In the genomic region with DNA sequence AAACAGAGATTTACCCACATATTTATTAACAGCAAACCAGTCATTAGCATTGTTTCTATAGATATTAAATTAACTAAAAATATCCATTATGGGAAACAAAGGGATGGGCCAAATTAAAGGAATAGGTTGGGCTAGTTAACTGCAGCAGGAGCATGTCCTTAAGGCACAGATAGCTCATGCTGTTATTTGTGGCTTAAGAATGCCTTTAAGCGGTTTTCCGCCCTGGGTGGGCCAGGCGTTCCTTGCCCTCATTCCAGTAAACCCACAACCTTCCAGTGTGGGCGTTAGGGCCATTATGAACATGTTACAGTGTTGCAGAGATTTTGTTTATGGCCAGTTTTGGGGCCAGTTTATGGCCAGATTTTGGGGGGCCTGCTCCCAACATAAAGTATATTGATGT, we compare ENCODE assay signal across 12 cellular contexts. TPM values are rescaled to one million over a fixed set of nuclear protein-coding genes. Genes with fewer than 3 reads are reported as not detected.
DNase-seq lines count a peak whose midpoint lies in the region; ATAC-seq, FAIRE-seq and TF ChIP-seq lines count a peak whose summit lies in the region.
"Not testable (repeated sequence)": the region's sequence is repeated elsewhere in the genome, so short reads cannot be mapped to it uniquely, and the experiment has no call there.
"Had no signal": no experiment of that assay in that cellular context is flagged by ENCODE, and none has a peak within 500 bp of the region (broad histone marks: within the 10 kb centered on the region; RNA-seq: fewer than 3 reads in every experiment).

No MANE protein-coding gene starts in this region.

- DNase-seq in HepG2 (ENCODE audit: low spot score) = not testable (repeated sequence)

- in situ Hi-C loops in HepG2 (cut with HindIII; ENCODE audit: extremely low pct_ligation_motif_present, low pct_unique_long_range_greater_than_20kb) = not testable (repeated sequence)

- H3K4me1 ChIP-seq in HepG2 (ENCODE audit: insufficient read depth, low read length) = not testable (repeated sequence)

- FAIRE-seq in HepG2 (lab: Jason Lieb, UNC) = not testable (repeated sequence)

- not testable (repeated sequence) for H3K9me3 ChIP-seq in HepG2 (ENCODE audit: low read length)

- not testable (repeated sequence) for TF ChIP-seq RAD21 in HepG2 (CRISPR knock-in tag; IDR thresholded peaks at IDR 0.05)

- TF ChIP-seq EP300 in HepG2 (IDR thresholded peaks at IDR 0.05; ENCODE audit: low read depth in 2 of 2, low read length in 2 of 2); HepG2 (CRISPR knock-in tag; IDR thresholded peaks at IDR 0.05; ENCODE audit: borderline replicate concordance): not testable (repeated sequence)

- POLR2A ChIA-PET in HepG2 (lab: Yijun Ruan, JAX) = interaction anchor here (2.2 kb wide), 1 partner anchor 9 kb away, joined by 4 read pairs; no protein-coding TSS in a partner anchor

- H3K4me3 ChIP-seq in HepG2 (replicated peaks in 1 of 3; ENCODE audit: insufficient read depth in 1 of 3, low read depth in 2 of 3, low read length in 3 of 3) = not testable (repeated sequence)

- H3K27me3 ChIP-seq in HepG2 (ENCODE audit: control insufficient read depth in 1 of 2, insufficient read depth in 2 of 2, low read length in 2 of 2) = not testable (repeated sequence)

- not testable (repeated sequence) for ATAC-seq in HepG2

- H3K27ac ChIP-seq in HepG2 (ENCODE audit: extremely low read length, insufficient read depth, low read length) = not testable (repeated sequence)

- TF ChIP-seq CTCF in HepG2 (CRISPR knock-in tag; IDR thresholded peaks at IDR 0.05) = not testable (repeated sequence)

- not testable (repeated sequence) for H4K20me1 ChIP-seq in HepG2 (ENCODE audit: insufficient read depth, low read length)

- not testable (repeated sequence) for H3K9ac ChIP-seq in HepG2 (ENCODE audit: insufficient read depth, low read depth, low read length)

- not testable (repeated sequence) for H3K4me2 ChIP-seq in HepG2 (ENCODE audit: low read depth, low read length)

- TF ChIP-seq POLR2A in HepG2 (IDR thresholded peaks at IDR 0.05; ENCODE audit: insufficient read depth in 1 of 2, low read depth in 2 of 2, low read length in 2 of 2) = not testable (repeated sequence)

- WGBS in HepG2 (ENCODE audit: low lambda C conversion rate) = 32% methylated on average over 4 of the region's 4 CpGs

- BruUV-seq in HepG2 (replicated peaks; lab: Mats Ljungman, UMichigan) = not testable (repeated sequence)

- CTCF ChIA-PET in HepG2 (lab: Yijun Ruan, JAX; ENCODE audit: low intra/inter-chr PET ratio, low total read pairs) = not testable (repeated sequence)

- intact Hi-C loops in HepG2 (cut with micrococcal nuclease; ENCODE audit: unreplicated experiment) = not testable (repeated sequence)

- not testable (repeated sequence) for H3K36me3 ChIP-seq in HepG2 (replicated peaks in 1 of 2; ENCODE audit: control insufficient read depth in 1 of 2, insufficient read depth in 2 of 2, low read length in 2 of 2)

- not testable (repeated sequence) for H2AFZ ChIP-seq in HepG2 (ENCODE audit: low read length)

- H3K79me2 ChIP-seq in HepG2 (ENCODE audit: insufficient read depth, low read length) = not testable (repeated sequence)

RNA-seq across cellular contexts. Expression of a gene that starts 36.2 kb away (rescaled TPM):
- total RNA-seq in HepG2 (2016; rRNA removed; fragmentation: Illumina TruSeq; extraction: Trizol) = 8.0 and 9.7 TPM in 2 replicates
- total RNA-seq in HepG2 (2016; cell fraction: cytosol; rRNA removed; fragmentation: Illumina TruSeq; extraction: Trizol; ENCODE audit: low read depth) = 2.7 and 3.1 TPM in 2 replicates
- 5.1 and 6.9 TPM in 2 replicates for total RNA-seq in HepG2 (2016; cell fraction: insoluble cytoplasmic fraction; rRNA removed; fragmentation: Illumina TruSeq; extraction: Trizol)
- total RNA-seq in HepG2 (2016; cell fraction: membrane; rRNA removed; fragmentation: Illumina TruSeq; extraction: Trizol) = 3.9 and 4.1 TPM in 2 replicates
- 8.4 and 11.2 TPM in 2 replicates for total RNA-seq in HepG2 (2016; cell fraction: nucleus; rRNA removed; fragmentation: Illumina TruSeq; extraction: Trizol)
- 1.6 and 2.1 TPM in 2 replicates for polyA plus RNA-seq in HepG2 (2011; rRNA removed)
- 0.81 and 1.1 TPM in 2 replicates for polyA plus RNA-seq in HepG2 (2011; cell fraction: cytosol; rRNA removed)
- polyA plus RNA-seq in HepG2 (2011; cell fraction: nucleus; rRNA removed) = 1.2 and 2.1 TPM in 2 replicates
- polyA plus RNA-seq in HepG2 (2012) = 0.87 and 2.7 TPM in 2 replicates
- 1.1 and 1.2 TPM in 2 replicates for polyA plus RNA-seq in HepG2 (2016; cell fraction: cytosol; fragmentation: Illumina TruSeq; extraction: Trizol; ENCODE audit: low read depth)
- polyA plus RNA-seq in HepG2 (2016; cell fraction: insoluble cytoplasmic fraction; fragmentation: Illumina TruSeq; extraction: Trizol; ENCODE audit: low read depth) = 3.1 and 3.2 TPM in 2 replicates
- polyA plus RNA-seq in HepG2 (2016; cell fraction: membrane; fragmentation: Illumina TruSeq; extraction: Trizol; ENCODE audit: low read depth) = 0.98 and 1.8 TPM in 2 replicates
- 1.9 and 6.8 TPM in 2 replicates for polyA plus RNA-seq in HepG2 (2016; cell fraction: nucleus; fragmentation: Illumina TruSeq; extraction: Trizol; ENCODE audit: insufficient read depth, low read depth)
- polyA minus RNA-seq in HepG2 (2011; rRNA and poly(A)+ RNA removed; ENCODE audit: low replicate concordance) = 0.44 and 2.9 TPM in 2 replicates
- 3.0 and 3.2 TPM in 2 replicates for polyA minus RNA-seq in HepG2 (2011; cell fraction: cytosol; rRNA and poly(A)+ RNA removed)
- polyA minus RNA-seq in HepG2 (2011; cell fraction: nucleus; rRNA and poly(A)+ RNA removed) = 5.0 and 6.2 TPM in 2 replicates

RNA-seq across cellular contexts. Expression of a gene that starts 39.4 kb away (rescaled TPM):
- 3.2 and 6.0 TPM in 2 replicates for total RNA-seq in HepG2 (2016; rRNA removed; fragmentation: Illumina TruSeq; extraction: Trizol)
- total RNA-seq in HepG2 (2016; cell fraction: cytosol; rRNA removed; fragmentation: Illumina TruSeq; extraction: Trizol; ENCODE audit: low read depth) = 0.40 and 0.44 TPM in 2 replicates
- total RNA-seq in HepG2 (2016; cell fraction: insoluble cytoplasmic fraction; rRNA removed; fragmentation: Illumina TruSeq; extraction: Trizol) = 3.6 and 4.1 TPM in 2 replicates
- total RNA-seq in HepG2 (2016; cell fraction: membrane; rRNA removed; fragmentation: Illumina TruSeq; extraction: Trizol) = 1.1 and 1.6 TPM in 2 replicates
- total RNA-seq in HepG2 (2016; cell fraction: nucleus; rRNA removed; fragmentation: Illumina TruSeq; extraction: Trizol) = 3.7 and 4.7 TPM in 2 replicates
- 0.90 and 1.0 TPM in 2 replicates for polyA plus RNA-seq in HepG2 (2011; rRNA removed)
- 0.48 and 0.69 TPM in 2 replicates for polyA plus RNA-seq in HepG2 (2011; cell fraction: cytosol; rRNA removed)
- polyA plus RNA-seq in HepG2 (2011; cell fraction: nucleus; rRNA removed) = 0.95 and 1.3 TPM in 2 replicates
- 0.86 and 0.88 TPM in 2 replicates for polyA plus RNA-seq in HepG2 (2012)
- 0.11 and 0.16 TPM in 2 replicates for polyA plus RNA-seq in HepG2 (2016; cell fraction: cytosol; fragmentation: Illumina TruSeq; extraction: Trizol; ENCODE audit: low read depth)
- polyA plus RNA-seq in HepG2 (2016; cell fraction: insoluble cytoplasmic fraction; fragmentation: Illumina TruSeq; extraction: Trizol; ENCODE audit: low read depth) = 1.7 and 1.9 TPM in 2 replicates
- 0.32 and 0.49 TPM in 2 replicates for polyA plus RNA-seq in HepG2 (2016; cell fraction: membrane; fragmentation: Illumina TruSeq; extraction: Trizol; ENCODE audit: low read depth)
- polyA plus RNA-seq in HepG2 (2016; cell fraction: nucleus; fragmentation: Illumina TruSeq; extraction: Trizol; ENCODE audit: insufficient read depth, low read depth) = 3.0 and 3.1 TPM in 2 replicates
- 0.02 and 2.0 TPM in 2 replicates for polyA minus RNA-seq in HepG2 (2011; rRNA and poly(A)+ RNA removed; ENCODE audit: low replicate concordance)
- 1.2 TPM in 2 replicates for polyA minus RNA-seq in HepG2 (2011; cell fraction: cytosol; rRNA and poly(A)+ RNA removed)
- 5.0 and 6.2 TPM in 2 replicates for polyA minus RNA-seq in HepG2 (2011; cell fraction: nucleus; rRNA and poly(A)+ RNA removed)
- total RNA-seq: A172, Calu3 had no signal
- polyA plus RNA-seq: A549 had no signal

RNA-seq across cellular contexts. Expression of a gene that starts 51.1 kb away (rescaled TPM):
- 5.2 and 6.4 TPM in 2 replicates for total RNA-seq in HepG2 (2016; rRNA removed; fragmentation: Illumina TruSeq; extraction: Trizol)
- 1.3 and 1.9 TPM in 2 replicates for total RNA-seq in HepG2 (2016; cell fraction: cytosol; rRNA removed; fragmentation: Illumina TruSeq; extraction: Trizol; ENCODE audit: low read depth)
- total RNA-seq in HepG2 (2016; cell fraction: insoluble cytoplasmic fraction; rRNA removed; fragmentation: Illumina TruSeq; extraction: Trizol) = 5.5 and 5.8 TPM in 2 replicates
- 2.1 and 3.0 TPM in 2 replicates for total RNA-seq in HepG2 (2016; cell fraction: membrane; rRNA removed; fragmentation: Illumina TruSeq; extraction: Trizol)
- total RNA-seq in HepG2 (2016; cell fraction: nucleus; rRNA removed; fragmentation: Illumina TruSeq; extraction: Trizol) = 6.1 and 6.9 TPM in 2 replicates
- 0.46 and 0.52 TPM in 2 replicates for polyA plus RNA-seq in HepG2 (2011; rRNA removed)
- polyA plus RNA-seq in HepG2 (2011; cell fraction: cytosol; rRNA removed) = 0.10 and 0.13 TPM in 2 replicates
- polyA plus RNA-seq in HepG2 (2011; cell fraction: nucleus; rRNA removed) = 0.59 and 0.92 TPM in 2 replicates
- 0.59 and 0.67 TPM in 2 replicates for polyA plus RNA-seq in HepG2 (2012)
- polyA plus RNA-seq in HepG2 (2016; cell fraction: cytosol; fragmentation: Illumina TruSeq; extraction: Trizol; ENCODE audit: low read depth) = 0.17 and 0.23 TPM in 2 replicates
- polyA plus RNA-seq in HepG2 (2016; cell fraction: insoluble cytoplasmic fraction; fragmentation: Illumina TruSeq; extraction: Trizol; ENCODE audit: low read depth) = 2.0 and 2.3 TPM in 2 replicates
- 0.21 and 0.30 TPM in 2 replicates for polyA plus RNA-seq in HepG2 (2016; cell fraction: membrane; fragmentation: Illumina TruSeq; extraction: Trizol; ENCODE audit: low read depth)
- 2.1 and 2.6 TPM in 2 replicates for polyA plus RNA-seq in HepG2 (2016; cell fraction: nucleus; fragmentation: Illumina TruSeq; extraction: Trizol; ENCODE audit: insufficient read depth, low read depth)
- polyA minus RNA-seq in HepG2 (2011; rRNA and poly(A)+ RNA removed; ENCODE audit: low replicate concordance) = 0.64 TPM in 1 of 2 replicates, not detected in the other
- polyA minus RNA-seq in HepG2 (2011; cell fraction: cytosol; rRNA and poly(A)+ RNA removed) = 0.62 and 0.79 TPM in 2 replicates
- 6.6 and 6.7 TPM in 2 replicates for polyA minus RNA-seq in HepG2 (2011; cell fraction: nucleus; rRNA and poly(A)+ RNA removed)
- total RNA-seq: A172; B cell; CD4-positive, alpha-beta memory T cell; CD4-positive, alpha-beta T cell; CD4-positive, CD25-positive, alpha-beta regulatory T cell; CD8-positive, alpha-beta T cell had no signal
- polyA plus RNA-seq: A549; BJ; CD14-positive monocyte; CD4-positive, alpha-beta memory T cell had no signal

RNA-seq across cellular contexts. Expression of a gene that starts 52.6 kb away (rescaled TPM):
- 12.2 and 17.7 TPM in 2 replicates for total RNA-seq in HepG2 (2016; rRNA removed; fragmentation: Illumina TruSeq; extraction: Trizol)
- total RNA-seq in HepG2 (2016; cell fraction: cytosol; rRNA removed; fragmentation: Illumina TruSeq; extraction: Trizol; ENCODE audit: low read depth) = 4.0 and 5.6 TPM in 2 replicates
- 12.8 and 16.1 TPM in 2 replicates for total RNA-seq in HepG2 (2016; cell fraction: insoluble cytoplasmic fraction; rRNA removed; fragmentation: Illumina TruSeq; extraction: Trizol)
- total RNA-seq in HepG2 (2016; cell fraction: membrane; rRNA removed; fragmentation: Illumina TruSeq; extraction: Trizol) = 8.5 and 10.2 TPM in 2 replicates
- total RNA-seq in HepG2 (2016; cell fraction: nucleus; rRNA removed; fragmentation: Illumina TruSeq; extraction: Trizol) = 11.3 and 11.7 TPM in 2 replicates
- 1.7 and 1.8 TPM in 2 replicates for polyA plus RNA-seq in HepG2 (2011; rRNA removed)
- polyA plus RNA-seq in HepG2 (2011; cell fraction: cytosol; rRNA removed) = 0.75 and 1.1 TPM in 2 replicates
- polyA plus RNA-seq in HepG2 (2011; cell fraction: nucleus; rRNA removed) = 0.80 and 1.6 TPM in 2 replicates
- 0.97 and 2.8 TPM in 2 replicates for polyA plus RNA-seq in HepG2 (2012)
- 0.83 and 0.84 TPM in 2 replicates for polyA plus RNA-seq in HepG2 (2016; cell fraction: cytosol; fragmentation: Illumina TruSeq; extraction: Trizol; ENCODE audit: low read depth)
- 4.9 and 5.1 TPM in 2 replicates for polyA plus RNA-seq in HepG2 (2016; cell fraction: insoluble cytoplasmic fraction; fragmentation: Illumina TruSeq; extraction: Trizol; ENCODE audit: low read depth)
- polyA plus RNA-seq in HepG2 (2016; cell fraction: membrane; fragmentation: Illumina TruSeq; extraction: Trizol; ENCODE audit: low read depth) = 0.44 and 2.1 TPM in 2 replicates
- 6.4 and 8.2 TPM in 2 replicates for polyA plus RNA-seq in HepG2 (2016; cell fraction: nucleus; fragmentation: Illumina TruSeq; extraction: Trizol; ENCODE audit: insufficient read depth, low read depth)
- 2.5 TPM in 1 of 2 replicates, not detected in the other for polyA minus RNA-seq in HepG2 (2011; rRNA and poly(A)+ RNA removed; ENCODE audit: low replicate concordance)
- polyA minus RNA-seq in HepG2 (2011; cell fraction: cytosol; rRNA and poly(A)+ RNA removed) = 4.0 and 5.1 TPM in 2 replicates
- 6.4 and 11.6 TPM in 2 replicates for polyA minus RNA-seq in HepG2 (2011; cell fraction: nucleus; rRNA and poly(A)+ RNA removed)
- total RNA-seq: Caco-2, Calu3 had no signal
- polyA plus RNA-seq: A549 had no signal

RNA-seq across cellular contexts. Expression of a gene that starts 59.0 kb away (rescaled TPM):
- 10.2 and 16.6 TPM in 2 replicates for total RNA-seq in HepG2 (2016; rRNA removed; fragmentation: Illumina TruSeq; extraction: Trizol)
- 0.91 and 1.9 TPM in 2 replicates for total RNA-seq in HepG2 (2016; cell fraction: cytosol; rRNA removed; fragmentation: Illumina TruSeq; extraction: Trizol; ENCODE audit: low read depth)
- 9.2 and 18.5 TPM in 2 replicates for total RNA-seq in HepG2 (2016; cell fraction: insoluble cytoplasmic fraction; rRNA removed; fragmentation: Illumina TruSeq; extraction: Trizol)
- total RNA-seq in HepG2 (2016; cell fraction: membrane; rRNA removed; fragmentation: Illumina TruSeq; extraction: Trizol) = 4.5 and 5.0 TPM in 2 replicates
- 8.1 and 11.9 TPM in 2 replicates for total RNA-seq in HepG2 (2016; cell fraction: nucleus; rRNA removed; fragmentation: Illumina TruSeq; extraction: Trizol)
- 1.8 and 2.5 TPM in 2 replicates for polyA plus RNA-seq in HepG2 (2011; rRNA removed)
- polyA plus RNA-seq in HepG2 (2011; cell fraction: cytosol; rRNA removed) = 0.97 and 1.4 TPM in 2 replicates
- polyA plus RNA-seq in HepG2 (2011; cell fraction: nucleus; rRNA removed) = 1.2 and 1.5 TPM in 2 replicates
- 2.4 and 4.4 TPM in 2 replicates for polyA plus RNA-seq in HepG2 (2012)
- 0.11 and 0.18 TPM in 2 replicates for polyA plus RNA-seq in HepG2 (2016; cell fraction: cytosol; fragmentation: Illumina TruSeq; extraction: Trizol; ENCODE audit: low read depth)
- polyA plus RNA-seq in HepG2 (2016; cell fraction: insoluble cytoplasmic fraction; fragmentation: Illumina TruSeq; extraction: Trizol; ENCODE audit: low read depth) = 6.4 and 8.7 TPM in 2 replicates
- 0.77 and 0.81 TPM in 2 replicates for polyA plus RNA-seq in HepG2 (2016; cell fraction: membrane; fragmentation: Illumina TruSeq; extraction: Trizol; ENCODE audit: low read depth)
- polyA plus RNA-seq in HepG2 (2016; cell fraction: nucleus; fragmentation: Illumina TruSeq; extraction: Trizol; ENCODE audit: insufficient read depth, low read depth) = 7.5 and 9.6 TPM in 2 replicates
- 1.7 and 2.6 TPM in 2 replicates for polyA minus RNA-seq in HepG2 (2011; rRNA and poly(A)+ RNA removed; ENCODE audit: low replicate concordance)
- polyA minus RNA-seq in HepG2 (2011; cell fraction: cytosol; rRNA and poly(A)+ RNA removed) = 4.0 and 4.6 TPM in 2 replicates
- 12.9 and 13.3 TPM in 2 replicates for polyA minus RNA-seq in HepG2 (2011; cell fraction: nucleus; rRNA and poly(A)+ RNA removed)
